17 cellular contexts compared by ENCODE assay signal in the genomic region with DNA sequence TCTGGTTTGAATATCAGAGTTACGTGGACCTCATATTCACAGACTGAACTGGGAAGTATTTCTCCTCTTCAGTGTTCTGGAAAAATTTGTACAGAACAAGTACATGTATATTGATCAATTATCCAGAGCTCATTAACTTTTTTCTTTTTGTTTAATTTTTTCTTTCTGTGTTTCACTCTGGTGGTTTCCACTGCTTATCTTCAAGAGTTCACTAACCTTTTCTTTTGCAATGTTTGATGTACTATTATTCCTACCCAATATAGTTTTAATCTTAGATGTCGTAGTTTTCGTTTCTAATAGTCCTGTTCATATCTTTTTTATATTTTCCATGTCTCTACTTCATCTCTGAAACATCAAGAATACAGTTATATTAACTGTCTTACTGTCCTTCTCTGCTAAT.
"Had no signal": no experiment of that assay in that cellular context is flagged by ENCODE, and none has a peak within 500 bp of the region (broad histone marks: within the 10 kb centered on the region; RNA-seq: fewer than 3 reads in every experiment).

No MANE protein-coding gene starts in this region.

- H3K9ac ChIP-seq: SK-N-SH had no signal

- DNase-seq: KBM-7, MG63, NCI-H1092 treated with DMSO at 0.1 percent for 48 hours, NCI-H1436, NCI-H187, NCI-H2029, NCI-H2081 treated with DMSO at 0.1 percent for 48 hours, NCI-H2171, NCI-H226, NCI-H446, NCI-H510A, NCI-H524 treated with DMSO at 0.1 percent for 48 hours, NCI-H69, NCI-H774, SHP77, SK-N-SH had no signal

- H3K4me3 ChIP-seq: MG63 had no signal

- H3K27ac ChIP-seq: RWPE1 had no signal

- H3K4me2 ChIP-seq: SK-N-SH had no signal

- H3K9me3 ChIP-seq: MG63, SK-N-SH had no signal
